15 cellular contexts compared by ENCODE assay signal in the genomic region with DNA sequence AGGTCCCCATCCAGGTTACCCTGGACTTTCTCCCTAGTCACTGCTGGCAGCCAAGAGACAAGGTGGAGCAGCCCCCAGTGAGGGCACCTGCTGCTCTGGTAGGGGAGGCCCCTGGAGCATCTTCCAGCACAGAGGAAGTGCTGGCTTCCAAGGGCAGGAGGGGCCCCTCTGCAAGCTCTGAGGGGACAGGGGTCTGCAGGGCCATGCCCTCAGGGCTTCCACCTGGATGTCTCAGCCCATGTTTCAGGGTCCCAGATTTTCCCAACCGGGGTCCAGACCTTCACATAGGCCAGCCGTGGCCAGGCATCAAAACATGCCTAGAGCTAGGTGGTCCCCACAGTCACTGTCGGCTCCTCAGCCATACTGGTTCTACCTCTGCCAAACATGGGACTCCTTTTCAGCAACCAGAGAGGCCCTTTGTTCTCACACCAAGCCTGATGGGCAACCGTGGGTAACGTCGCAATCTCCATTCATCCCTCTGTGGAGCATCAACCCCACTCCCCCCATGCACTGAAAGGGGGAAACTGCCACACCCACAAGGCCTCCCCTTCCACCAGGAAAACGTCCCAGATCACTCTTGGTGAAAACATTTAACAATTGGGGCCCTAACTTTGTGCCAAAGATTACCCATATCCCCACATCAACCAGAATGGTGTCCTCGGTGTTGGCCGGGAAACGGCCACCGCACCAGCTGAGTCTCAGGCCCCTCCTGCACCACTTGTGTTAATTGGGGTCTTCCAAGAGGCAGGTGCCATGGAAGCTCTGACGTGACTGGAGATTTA. TPM values are rescaled to one million over a fixed set of nuclear protein-coding genes. Genes with fewer than 3 reads are reported as not detected.
DNase-seq lines count a peak whose midpoint lies in the region; ATAC-seq and TF ChIP-seq lines count a peak whose summit lies in the region.
"Had no signal": no experiment of that assay in that cellular context is flagged by ENCODE, and none has a peak within 500 bp of the region (broad histone marks: within the 10 kb centered on the region; RNA-seq: fewer than 3 reads in every experiment).

No MANE protein-coding gene starts in this region.

- H3K36me3 Mint-ChIP-seq in activated CD8-positive, alpha-beta memory T cell treated with anti-CD3 and anti-CD28 coated beads, Interleukin-2, amount 10 ng/mL, durations not matched to agents 7 days and 5 days = peaks cover 2% of the 10 kb centered on the region
- peaks cover 8% of the 10 kb centered on the region for H3K36me3 Mint-ChIP-seq in mesothelial cell of epicardium

- H3K4me3 Mint-ChIP-seq in activated CD8-positive, alpha-beta memory T cell treated with anti-CD3 and anti-CD28 coated beads, Interleukin-2, amount 10 ng/mL, durations not matched to agents 7 days and 5 days = no peak overlapping the region
- no peak overlapping the region for H3K4me3 Mint-ChIP-seq in mesothelial cell of epicardium

- no peak overlapping the region for H3K27ac Mint-ChIP-seq in activated CD8-positive, alpha-beta memory T cell treated with anti-CD3 and anti-CD28 coated beads, Interleukin-2, amount 10 ng/mL, durations not matched to agents 7 days and 5 days
- H3K27ac Mint-ChIP-seq in mesothelial cell of epicardium = peak overlapping the region; percentile 5

- peak; percentile 61 for DNase-seq in activated effector memory CD4-positive, alpha-beta T cell treated with anti-CD3 and anti-CD28 coated beads, Interleukin-2, amount 50 U/mL, for 16 hours
- DNase-seq in activated effector memory CD4-positive, alpha-beta T cell treated with Interleukin-2 at 50 U/mL for 16 hours = no peak
- DNase-seq in activated CD8-positive, alpha-beta memory T cell treated with anti-CD3 and anti-CD28 coated beads, Interleukin-2, amount 10 ng/mL, durations not matched to agents 7 days and 5 days = peak; percentile 36
- DNase-seq in mesothelial cell of epicardium (ENCODE audit: low spot score in 2 of 2, unreplicated experiment in 2 of 2) (peak in 1 of 2 experiments; percentile 31), GM10266 (ENCODE audit: extremely low spot score) (no peak), putamen (ENCODE audit: low spot score) (no peak)
- DNase-seq: activated naive CD4-positive, alpha-beta T cell treated with Interleukin-2 at 50 U/mL for 16 hours; cerebellar nuclear complex; DND-41; NCI-H1417 treated with DMSO at 0.1 percent for 48 hours; NCI-H510A treated with DMSO at 0.1 percent for 48 hours; PC-9 had no signal

- peak overlapping the region; percentile 30 for H3K27ac ChIP-seq in subcutaneous abdominal adipose tissue (ENCODE audit: low read depth, low read length)
- H3K27ac ChIP-seq: PC-9, thyroid gland had no signal

- CTCF ChIA-PET in activated CD8-positive, alpha-beta memory T cell treated with anti-CD3 and anti-CD28 coated beads, Interleukin-2, amount 10 ng/mL, durations not matched to agents 7 days and 5 days (lab: Charles Lee) = no interaction called here

- H3K4me1 ChIP-seq in subcutaneous abdominal adipose tissue (ENCODE audit: control insufficient read depth in 5 of 5, insufficient read depth in 5 of 5, low read length in 5 of 5) = peaks cover 4 to 51% (median 34%) of the 10 kb centered on the region in 5 donors

- no peak for TF ChIP-seq CTCF in mesothelial cell of epicardium (IDR thresholded peaks at IDR 0.05; ENCODE audit: unreplicated experiment)
- no peak for TF ChIP-seq CTCF in GM10266 (IDR thresholded peaks at IDR 0.05; ENCODE audit: control insufficient read depth, insufficient read depth, low read depth, missing control alignments)

- ATAC-seq in activated CD8-positive, alpha-beta memory T cell treated with anti-CD3 and anti-CD28 coated beads, Interleukin-2, amount 10 ng/mL, durations not matched to agents 7 days and 5 days = no peak
- no peak for ATAC-seq in HG02763 (IDR thresholded peaks at IDR 0.05; ENCODE audit: unreplicated experiment)

- peaks cover 3% of the 10 kb centered on the region for H3K9me3 Mint-ChIP-seq in activated CD8-positive, alpha-beta memory T cell treated with anti-CD3 and anti-CD28 coated beads, Interleukin-2, amount 10 ng/mL, durations not matched to agents 7 days and 5 days (ENCODE audit: low read depth)
- no peaks in the 10 kb centered on the region for H3K9me3 Mint-ChIP-seq in mesothelial cell of epicardium

- no peak overlapping the region for H3K4me3 ChIP-seq in subcutaneous abdominal adipose tissue (ENCODE audit: low read depth in 1 of 5, low read length in 5 of 5)
- H3K4me3 ChIP-seq: PC-9, thyroid gland had no signal

- H3K4me1 Mint-ChIP-seq in activated CD8-positive, alpha-beta memory T cell treated with anti-CD3 and anti-CD28 coated beads, Interleukin-2, amount 10 ng/mL, durations not matched to agents 7 days and 5 days = peaks cover 7% of the 10 kb centered on the region
- peaks cover 3% of the 10 kb centered on the region for H3K4me1 Mint-ChIP-seq in mesothelial cell of epicardium

- H3K27me3 Mint-ChIP-seq in activated CD8-positive, alpha-beta memory T cell treated with anti-CD3 and anti-CD28 coated beads, Interleukin-2, amount 10 ng/mL, durations not matched to agents 7 days and 5 days = peaks cover 23% of the 10 kb centered on the region
- peaks cover 24% of the 10 kb centered on the region for H3K27me3 Mint-ChIP-seq in mesothelial cell of epicardium (ENCODE audit: low read depth)

- no peaks in the 10 kb centered on the region for H3K36me3 ChIP-seq in subcutaneous abdominal adipose tissue (ENCODE audit: control insufficient read depth in 5 of 5, insufficient read depth in 5 of 5, low read length in 5 of 5)
- H3K36me3 ChIP-seq: thyroid gland had no signal

- H3K27me3 ChIP-seq in subcutaneous abdominal adipose tissue (ENCODE audit: control insufficient read depth in 5 of 5, insufficient read depth in 4 of 5, low read length in 5 of 5) = peaks cover 0 to 26% (median 0%) of the 10 kb centered on the region in 5 donors
- H3K27me3 ChIP-seq: thyroid gland had no signal

- no peak overlapping the region for H3K9ac ChIP-seq in subcutaneous abdominal adipose tissue (ENCODE audit: low read length in 5 of 5)

- H3K9me3 ChIP-seq in subcutaneous abdominal adipose tissue (ENCODE audit: control insufficient read depth in 5 of 5, low read length in 5 of 5) = no peaks in the 10 kb centered on the region
- H3K9me3 ChIP-seq: thyroid gland had no signal

RNA-seq across cellular contexts. Expression of gene COL6A2, which starts 1.9 kb away (rescaled TPM):
- total RNA-seq in activated CD8-positive, alpha-beta memory T cell treated with anti-CD3 and anti-CD28 coated beads, Interleukin-2, amount 10 ng/mL, durations not matched to agents 7 days and 5 days = 10 to 100 TPM in 1 of 2 experiments, 1 to 10 TPM in 1; 5.0 to 17.9 TPM
- 846 to 986 TPM (median 933 TPM) in 3 replicates for total RNA-seq in mesothelial cell of epicardium

RNA-seq across cellular contexts. Expression of gene FTCD, which starts 59.4 kb away (rescaled TPM):
- total RNA-seq in activated CD8-positive, alpha-beta memory T cell treated with anti-CD3 and anti-CD28 coated beads, Interleukin-2, amount 10 ng/mL, durations not matched to agents 7 days and 5 days = not detected
- 8.8 to 12.5 TPM (median 9.6 TPM) in 3 replicates for total RNA-seq in mesothelial cell of epicardium

Comparison
In these comparisons a context has a peak if more than half of its experiments do, and no peak if none do; other contexts are left out.
1. DNase-seq: peak in activated effector memory CD4-positive, alpha-beta T cell treated with anti-CD3 and anti-CD28 coated beads, Interleukin-2, amount 50 U/mL, for 16 hours (single experiment) and activated CD8-positive, alpha-beta memory T cell treated with anti-CD3 and anti-CD28 coated beads, Interleukin-2, amount 10 ng/mL, durations not matched to agents 7 days and 5 days (single experiment); none in activated effector memory CD4-positive, alpha-beta T cell treated with Interleukin-2 at 50 U/mL for 16 hours (single experiment), GM10266 (single experiment) and putamen (single experiment).
2. RNA of gene COL6A2, which starts 1.9 kb away (total RNA-seq): 846 to 986 TPM in mesothelial cell of epicardium; 5.0 to 17.9 TPM in activated CD8-positive, alpha-beta memory T cell treated with anti-CD3 and anti-CD28 coated beads, Interleukin-2, amount 10 ng/mL, durations not matched to agents 7 days and 5 days; every median in the first group is over 10 times any median in the second.